8 cellular contexts compared by ENCODE assay signal in the genomic region with DNA sequence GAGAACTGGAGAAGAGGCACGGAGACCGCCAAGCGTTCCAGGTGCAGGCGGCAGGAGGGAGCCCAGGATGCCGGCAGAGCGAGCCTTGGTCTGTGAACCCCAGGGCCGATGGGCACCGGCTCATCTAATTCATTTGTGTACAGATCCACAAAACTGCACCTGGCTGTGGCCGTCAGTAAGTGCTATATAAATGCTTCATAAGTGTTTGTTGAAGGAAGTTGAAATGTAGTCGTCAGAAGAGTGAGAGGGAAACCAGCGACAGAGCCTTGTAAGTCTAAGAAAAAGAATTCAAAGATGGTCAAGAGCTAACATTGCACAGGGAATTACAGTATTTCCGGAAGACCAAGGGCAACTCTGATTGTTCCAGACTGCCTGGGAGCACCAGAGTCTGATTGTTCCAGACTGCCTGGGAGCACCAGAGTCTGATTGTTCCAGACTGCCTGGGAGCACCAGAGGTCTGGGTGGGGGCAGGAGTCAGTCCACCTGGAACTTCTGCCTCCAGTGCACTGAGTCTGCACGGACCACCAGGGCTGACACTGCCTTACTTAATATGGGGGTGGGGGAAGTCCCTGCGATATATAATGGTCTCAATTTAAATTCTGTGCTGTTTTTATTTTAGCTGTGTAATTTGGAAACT.
DNase-seq lines count a peak whose midpoint lies in the region; ATAC-seq lines count a peak whose summit lies in the region.

No MANE protein-coding gene starts in this region.

- ATAC-seq in activated CD8-positive, alpha-beta T cell treated with anti-CD3 and anti-CD28 coated beads, Interleukin-2, amount 10 ng/mL, durations not matched to agents 7 days and 5 days, result peak; percentile 12
- ATAC-seq in stimulated activated naive B cell treated with anti-CD40 and anti-IgM and Interleukin-4, amounts not matched to agents 10 μg/mL and 1 μg/mL and 100 μg/mL, for 72 hours (replicated peaks), result peak; percentile 76 to 78
- ATAC-seq in HG03571 (IDR thresholded peaks at IDR 0.05; ENCODE audit: unreplicated experiment) (no peak), GM19328 (IDR thresholded peaks at IDR 0.05; ENCODE audit: unreplicated experiment) (no peak)

- H3K9me3 Mint-ChIP-seq in activated naive CD4-positive, alpha-beta T cell treated with anti-CD3 and anti-CD28 coated beads for 36 hours, result no peaks in the 10 kb centered on the region
- H3K9me3 Mint-ChIP-seq in activated CD8-positive, alpha-beta T cell treated with anti-CD3 and anti-CD28 coated beads, Interleukin-2, amount 10 ng/mL, durations not matched to agents 7 days and 5 days (ENCODE audit: insufficient read depth), result no peaks in the 10 kb centered on the region
- H3K9me3 Mint-ChIP-seq in stimulated activated naive B cell treated with anti-CD40 and anti-IgM and Interleukin-4, amounts not matched to agents 10 μg/mL and 1 μg/mL and 100 μg/mL, for 72 hours, result no peaks in the 10 kb centered on the region

- intact Hi-C loops in activated naive CD4-positive, alpha-beta T cell treated with anti-CD3 and anti-CD28 coated beads for 36 hours (cut with micrococcal nuclease), result loop anchor here (5.0 kb wide), 1 partner anchor 215 kb away; a partner anchor contains a TSS

- peaks cover 95% of the 10 kb centered on the region for H3K4me1 Mint-ChIP-seq in activated naive CD4-positive, alpha-beta T cell treated with anti-CD3 and anti-CD28 coated beads for 36 hours (ENCODE audit: low read depth)
- H3K4me1 Mint-ChIP-seq in activated CD8-positive, alpha-beta T cell treated with anti-CD3 and anti-CD28 coated beads, Interleukin-2, amount 10 ng/mL, durations not matched to agents 7 days and 5 days (ENCODE audit: low read depth), result peaks cover 90% of the 10 kb centered on the region
- peaks cover 59 to 80% of the 10 kb centered on the region in 2 donors for H3K4me1 Mint-ChIP-seq in stimulated activated naive B cell treated with anti-CD40 and anti-IgM and Interleukin-4, amounts not matched to agents 10 μg/mL and 1 μg/mL and 100 μg/mL, for 72 hours

- CTCF ChIA-PET in activated naive CD4-positive, alpha-beta T cell treated with anti-CD3 and anti-CD28 coated beads for 36 hours (lab: Charles Lee), result interaction anchor here (0.6 to 4.5 kb wide), 5 partner anchors 11 to 680 kb away, joined by 3 to 21 read pairs (median 4); no protein-coding TSS in a partner anchor
- CTCF ChIA-PET in activated CD8-positive, alpha-beta T cell treated with anti-CD3 and anti-CD28 coated beads, Interleukin-2, amount 10 ng/mL, durations not matched to agents 7 days and 5 days (lab: Charles Lee), result interaction anchor here (0.8 to 6.9 kb wide), 5 partner anchors 10 to 111 kb away, joined by 3 to 54 read pairs (median 3); a partner anchor contains a TSS

- peaks cover 12% of the 10 kb centered on the region for H3K36me3 Mint-ChIP-seq in activated naive CD4-positive, alpha-beta T cell treated with anti-CD3 and anti-CD28 coated beads for 36 hours (ENCODE audit: low read depth)
- peaks cover 88% of the 10 kb centered on the region for H3K36me3 Mint-ChIP-seq in activated CD8-positive, alpha-beta T cell treated with anti-CD3 and anti-CD28 coated beads, Interleukin-2, amount 10 ng/mL, durations not matched to agents 7 days and 5 days (ENCODE audit: low read depth)
- peaks cover 44 to 51% of the 10 kb centered on the region in 2 donors for H3K36me3 Mint-ChIP-seq in stimulated activated naive B cell treated with anti-CD40 and anti-IgM and Interleukin-4, amounts not matched to agents 10 μg/mL and 1 μg/mL and 100 μg/mL, for 72 hours

- peak; percentile 50 for DNase-seq in activated naive CD4-positive, alpha-beta T cell treated with anti-CD3 and anti-CD28 coated beads for 36 hours
- DNase-seq in activated naive CD4-positive, alpha-beta T cell treated with anti-CD3 and anti-CD28 coated beads, Interleukin-2, amount 50 U/mL, for 16 hours, result no peak
- DNase-seq in NCI-H1417 (lab: John Stamatoyannopoulos, UW) (peak; percentile 80 to 97 (median 88)), medulla oblongata (ENCODE audit: extremely low spot score) (no peak)
- peak; percentile 42 for DNase-seq in activated CD8-positive, alpha-beta T cell treated with anti-CD3 and anti-CD28 coated beads, Interleukin-2, amount 10 ng/mL, durations not matched to agents 7 days and 5 days
- DNase-seq in stimulated activated naive B cell treated with anti-CD40 and anti-IgM and Interleukin-4, amounts not matched to agents 10 μg/mL and 1 μg/mL and 100 μg/mL, for 72 hours, result peak; percentile 21

- H3K27me3 Mint-ChIP-seq in activated naive CD4-positive, alpha-beta T cell treated with anti-CD3 and anti-CD28 coated beads for 36 hours (ENCODE audit: low read depth), result no peaks in the 10 kb centered on the region
- no peaks in the 10 kb centered on the region for H3K27me3 Mint-ChIP-seq in activated CD8-positive, alpha-beta T cell treated with anti-CD3 and anti-CD28 coated beads, Interleukin-2, amount 10 ng/mL, durations not matched to agents 7 days and 5 days (ENCODE audit: low read depth)
- no peaks in the 10 kb centered on the region for H3K27me3 Mint-ChIP-seq in stimulated activated naive B cell treated with anti-CD40 and anti-IgM and Interleukin-4, amounts not matched to agents 10 μg/mL and 1 μg/mL and 100 μg/mL, for 72 hours

- H3K4me3 Mint-ChIP-seq in activated naive CD4-positive, alpha-beta T cell treated with anti-CD3 and anti-CD28 coated beads for 36 hours, result peak overlapping the region; percentile 71
- H3K4me3 Mint-ChIP-seq in activated CD8-positive, alpha-beta T cell treated with anti-CD3 and anti-CD28 coated beads, Interleukin-2, amount 10 ng/mL, durations not matched to agents 7 days and 5 days, result peak overlapping the region; percentile 82
- peak overlapping the region; percentile 51 to 64 for H3K4me3 Mint-ChIP-seq in stimulated activated naive B cell treated with anti-CD40 and anti-IgM and Interleukin-4, amounts not matched to agents 10 μg/mL and 1 μg/mL and 100 μg/mL, for 72 hours

- POLR2A ChIA-PET in activated CD8-positive, alpha-beta T cell treated with anti-CD3 and anti-CD28 coated beads, Interleukin-2, amount 10 ng/mL, durations not matched to agents 7 days and 5 days (lab: Charles Lee), result interaction anchor here (0.9 to 13.5 kb wide), 11 partner anchors 9 to 114 kb away, joined by 3 to 205 read pairs (median 5); a partner anchor contains a TSS

- peak overlapping the region; percentile 86 for H3K27ac Mint-ChIP-seq in activated naive CD4-positive, alpha-beta T cell treated with anti-CD3 and anti-CD28 coated beads for 36 hours
- H3K27ac Mint-ChIP-seq in activated CD8-positive, alpha-beta T cell treated with anti-CD3 and anti-CD28 coated beads, Interleukin-2, amount 10 ng/mL, durations not matched to agents 7 days and 5 days, result peak overlapping the region; percentile 88
- H3K27ac Mint-ChIP-seq in stimulated activated naive B cell treated with anti-CD40 and anti-IgM and Interleukin-4, amounts not matched to agents 10 μg/mL and 1 μg/mL and 100 μg/mL, for 72 hours, result peak overlapping the region; percentile 32

Comparison
In these comparisons a context has a peak if more than half of its experiments do, and no peak if none do; other contexts are left out.
1. DNase-seq: peak in activated naive CD4-positive, alpha-beta T cell treated with anti-CD3 and anti-CD28 coated beads for 36 hours (single experiment), NCI-H1417 (3 of 3), activated CD8-positive, alpha-beta T cell treated with anti-CD3 and anti-CD28 coated beads, Interleukin-2, amount 10 ng/mL, durations not matched to agents 7 days and 5 days (single experiment) and stimulated activated naive B cell treated with anti-CD40 and anti-IgM and Interleukin-4, amounts not matched to agents 10 μg/mL and 1 μg/mL and 100 μg/mL, for 72 hours (single experiment); none in activated naive CD4-positive, alpha-beta T cell treated with anti-CD3 and anti-CD28 coated beads, Interleukin-2, amount 50 U/mL, for 16 hours (single experiment) and medulla oblongata (single experiment).
2. H3K27ac Mint-ChIP-seq: peak in every context shown above with its lines; median percentile 88 in activated CD8-positive, alpha-beta T cell treated with anti-CD3 and anti-CD28 coated beads, Interleukin-2, amount 10 ng/mL, durations not matched to agents 7 days and 5 days; 86 in activated naive CD4-positive, alpha-beta T cell treated with anti-CD3 and anti-CD28 coated beads for 36 hours; 32 in stimulated activated naive B cell treated with anti-CD40 and anti-IgM and Interleukin-4, amounts not matched to agents 10 μg/mL and 1 μg/mL and 100 μg/mL, for 72 hours.
3. ATAC-seq: peak in activated CD8-positive, alpha-beta T cell treated with anti-CD3 and anti-CD28 coated beads, Interleukin-2, amount 10 ng/mL, durations not matched to agents 7 days and 5 days (single experiment) and stimulated activated naive B cell treated with anti-CD40 and anti-IgM and Interleukin-4, amounts not matched to agents 10 μg/mL and 1 μg/mL and 100 μg/mL, for 72 hours (2 of 2); none in HG03571 (single experiment) and GM19328 (single experiment).
4. Peak in every context shown above with its lines, with median percentiles within 50 percentile points of each other: H3K4me3 Mint-ChIP-seq.